ENCODE assay signal across 19 cellular contexts in genomic region chr12:120597861-120598260, GRCh38. TPM values are rescaled to one million over a fixed set of nuclear protein-coding genes. Genes with fewer than 3 reads are reported as not detected.
DNase-seq lines count a peak whose midpoint lies in the region; ATAC-seq, FAIRE-seq and TF ChIP-seq lines count a peak whose summit lies in the region.
"Had no signal": no experiment of that assay in that cellular context is flagged by ENCODE, and none has a peak within 500 bp of the region (broad histone marks: within the 10 kb centered on the region; RNA-seq: fewer than 3 reads in every experiment).

No MANE protein-coding gene starts in this region.

- TF ChIP-seq POLR2A in HepG2 (IDR thresholded peaks at IDR 0.05; ENCODE audit: insufficient read depth in 1 of 2, low read depth in 2 of 2, low read length in 2 of 2) (no peak), right lobe of liver (IDR thresholded peaks at IDR 0.05) (no peak), K562 (conservative IDR thresholded peaks at IDR 0.05) (no peak)

- no peak overlapping the region for H3K27ac ChIP-seq in HepG2 (ENCODE audit: extremely low read length, insufficient read depth, low read length)
- H3K27ac ChIP-seq in right lobe of liver = no peak overlapping the region
- no peak overlapping the region for H3K27ac ChIP-seq in K562 (ENCODE audit: extremely low read depth, low read depth, low read length)
- H3K27ac ChIP-seq in trophoblast cell (ENCODE audit: low read depth, low read length) = no peak overlapping the region
- H3K27ac ChIP-seq: C4-2B had no signal

- no peak overlapping the region for H4K12ac ChIP-seq in trophoblast cell (ENCODE audit: low read depth, low read length)

- CTCF ChIA-PET in HepG2 (lab: Yijun Ruan, JAX; ENCODE audit: low intra/inter-chr PET ratio, low total read pairs) (no interaction called here), K562 (lab: Yijun Ruan, JAX; ENCODE audit: low intra/inter-chr PET ratio) (no interaction called here)

- H4K20me1 ChIP-seq in HepG2 (ENCODE audit: insufficient read depth, low read length) = no peaks in the 10 kb centered on the region
- H4K20me1 ChIP-seq in K562 (replicated peaks; ENCODE audit: control insufficient read depth, insufficient read depth, low read length) = no peaks in the 10 kb centered on the region

- H3K27me3 ChIP-seq in HepG2 (ENCODE audit: control insufficient read depth in 1 of 2, insufficient read depth in 2 of 2, low read length in 2 of 2) = peaks cover 5 to 35% of the 10 kb centered on the region in 2 experiments; a peak in 4 of 5 replicates
- H3K27me3 ChIP-seq in right lobe of liver = no peaks in the 10 kb centered on the region
- peaks cover 0 to 16% of the 10 kb centered on the region in 2 experiments; a peak in 2 of 5 replicates for H3K27me3 ChIP-seq in K562 (ENCODE audit: control insufficient read depth in 2 of 2, insufficient read depth in 2 of 2, low read length in 2 of 2)
- H3K27me3 ChIP-seq in trophoblast cell (ENCODE audit: insufficient read depth, low read length) = no peaks in the 10 kb centered on the region

- no peak overlapping the region for H2BK5ac ChIP-seq in trophoblast cell (ENCODE audit: low read depth, low read length, poor library complexity)

- H3K9ac ChIP-seq in HepG2 (ENCODE audit: insufficient read depth, low read depth, low read length) = no peak overlapping the region
- no peak overlapping the region for H3K9ac ChIP-seq in K562 (ENCODE audit: insufficient read depth in 1 of 2, low read depth in 2 of 2, low read length in 2 of 2)
- H3K9ac ChIP-seq in trophoblast cell (ENCODE audit: low read length) = no peak overlapping the region

- no peak for TF ChIP-seq EP300 in HepG2 (IDR thresholded peaks at IDR 0.05; ENCODE audit: low read depth in 2 of 2, low read length in 2 of 2)
- no peak for TF ChIP-seq EP300 in HepG2 (CRISPR knock-in tag; IDR thresholded peaks at IDR 0.05; ENCODE audit: borderline replicate concordance)
- TF ChIP-seq EP300 in K562 (IDR thresholded peaks at IDR 0.05; ENCODE audit: low read length) = no peak

- H3K23ac ChIP-seq in trophoblast cell (ENCODE audit: low read length) = peak overlapping the region; percentile 21

- H4K91ac ChIP-seq in trophoblast cell (ENCODE audit: low read depth, low read length) = no peak overlapping the region

- FAIRE-seq in HepG2 (lab: Jason Lieb, UNC) (no peak), K562 (lab: Jason Lieb, UNC) (no peak)
- FAIRE-seq: A204.1, D721Med had no signal

- H2BK12ac ChIP-seq in trophoblast cell (ENCODE audit: low read length) = no peak overlapping the region

- no peak overlapping the region for H2AFZ ChIP-seq in HepG2 (ENCODE audit: low read length)
- no peak overlapping the region for H2AFZ ChIP-seq in K562 (ENCODE audit: low read depth, low read length)
- H2AFZ ChIP-seq in trophoblast cell (ENCODE audit: insufficient read depth, low read length, poor library complexity) = no peak overlapping the region
- H2AFZ ChIP-seq: GM23338 had no signal

- H3K36me3 ChIP-seq in HepG2 (replicated peaks in 1 of 2; ENCODE audit: control insufficient read depth in 1 of 2, insufficient read depth in 2 of 2, low read length in 2 of 2) (no peaks in the 10 kb centered on the region), right lobe of liver (no peaks in the 10 kb centered on the region), K562 (ENCODE audit: control insufficient read depth, insufficient read depth, low read length) (no peaks in the 10 kb centered on the region), trophoblast cell (ENCODE audit: control insufficient read depth in 1 of 2, insufficient read depth in 2 of 2, low read length in 2 of 2) (no peaks in the 10 kb centered on the region)

- H4K8ac ChIP-seq in trophoblast cell (ENCODE audit: low read depth, low read length) = no peak overlapping the region

- no TSS peak for BruUV-seq in HepG2 (replicated peaks; lab: Mats Ljungman, UMichigan)
- no TSS peak for BruUV-seq in K562 (replicated peaks; lab: Mats Ljungman, UMichigan)

- H3K4me3 ChIP-seq in HepG2 (replicated peaks in 1 of 3; ENCODE audit: insufficient read depth in 1 of 3, low read depth in 2 of 3, low read length in 3 of 3) (no peak overlapping the region), right lobe of liver (no peak overlapping the region), K562 (no peak overlapping the region), trophoblast cell (ENCODE audit: low read depth, low read length) (no peak overlapping the region)
- H3K4me3 ChIP-seq: GM23338 had no signal

- TF ChIP-seq CTCF in HepG2 (CRISPR knock-in tag; IDR thresholded peaks at IDR 0.05) (no peak), right lobe of liver (IDR thresholded peaks at IDR 0.05) (no peak), K562 (IDR thresholded peaks at IDR 0.05 in 2 of 3, conservative IDR thresholded peaks at IDR 0.05 in 1 of 3; ENCODE audit: insufficient read depth in 2 of 3, low read depth in 1 of 3, low read length in 3 of 3) (no peak)

- in situ Hi-C loops in HepG2 (cut with HindIII; ENCODE audit: extremely low pct_ligation_motif_present, low pct_unique_long_range_greater_than_20kb) (no loop called here), K562 (cut with MboI) (no loop called here)

- H2AK5ac ChIP-seq in trophoblast cell (ENCODE audit: low read length) = no peak overlapping the region

- H3K9me1 ChIP-seq in K562 (ENCODE audit: control insufficient read depth, insufficient read depth, low read length) = no peaks in the 10 kb centered on the region

- H3K14ac ChIP-seq in trophoblast cell (ENCODE audit: low read length) = no peak overlapping the region

- H3K4ac ChIP-seq in trophoblast cell (ENCODE audit: low read depth, low read length) = no peak overlapping the region

- ATAC-seq in HepG2 = no peak
- no peak for ATAC-seq in right lobe of liver
- ATAC-seq in K562 = no peak
- ATAC-seq in activated CD4-positive, CD25-positive, alpha-beta regulatory T cell treated with anti-CD3 and anti-CD28 coated beads, Interleukin-2, amount 50 U/mL, for 24 hours = no peak
- ATAC-seq: GM23338, HCT116 had no signal

- H3K4me1 ChIP-seq in HepG2 (ENCODE audit: insufficient read depth, low read length) = peaks cover 19% of the 10 kb centered on the region
- H3K4me1 ChIP-seq in right lobe of liver = no peaks in the 10 kb centered on the region
- H3K4me1 ChIP-seq in K562 (replicated peaks in 1 of 2; ENCODE audit: control insufficient read depth in 2 of 2, insufficient read depth in 2 of 2, low read length in 2 of 2) = peaks cover 8 to 15% of the 10 kb centered on the region in 2 experiments; a peak in 4 of 5 replicates
- H3K4me1 ChIP-seq in trophoblast cell (ENCODE audit: control insufficient read depth in 1 of 2, insufficient read depth in 2 of 2, low read length in 2 of 2) = no peaks in the 10 kb centered on the region
- H3K4me1 ChIP-seq: Caco-2 had no signal

- TF ChIP-seq RAD21 in HepG2 (CRISPR knock-in tag; IDR thresholded peaks at IDR 0.05) (no peak), K562 (CRISPR knock-in tag; conservative IDR thresholded peaks at IDR 0.05 in 1 of 2, IDR thresholded peaks at IDR 0.05 in 1 of 2) (no peak)

- no peak overlapping the region for H3K18ac ChIP-seq in trophoblast cell (ENCODE audit: low read length)

- H3K79me2 ChIP-seq in HepG2 (ENCODE audit: insufficient read depth, low read length) (no peaks in the 10 kb centered on the region), K562 (ENCODE audit: control insufficient read depth, insufficient read depth, low read length) (no peaks in the 10 kb centered on the region), trophoblast cell (ENCODE audit: control insufficient read depth, insufficient read depth, low read length, poor library complexity) (no peaks in the 10 kb centered on the region)

- no peaks in the 10 kb centered on the region for H3K79me1 ChIP-seq in trophoblast cell (ENCODE audit: low read length)

- POLR2A ChIA-PET in HepG2 (lab: Yijun Ruan, JAX) (no interaction called here), K562 (lab: Yijun Ruan, JAX) (interaction anchor here (0.9 kb wide), 1 partner anchor 9 kb away, joined by 6 read pairs; no protein-coding TSS in a partner anchor)

- no peaks in the 10 kb centered on the region for H3K9me3 ChIP-seq in HepG2 (ENCODE audit: low read length)
- H3K9me3 ChIP-seq in right lobe of liver = no peaks in the 10 kb centered on the region
- H3K9me3 ChIP-seq in K562 (replicated peaks; ENCODE audit: control insufficient read depth, insufficient read depth, low read depth, low read length) = no peaks in the 10 kb centered on the region
- peaks cover 2% of the 10 kb centered on the region for H3K9me3 ChIP-seq in trophoblast cell (ENCODE audit: insufficient read depth, low read depth, low read length)
- H3K9me3 ChIP-seq: Caco-2 had no signal

- DNase-seq in HepG2 (ENCODE audit: low spot score) (no peak), right lobe of liver (no peak), K562 (ENCODE audit: extremely low read depth in 1 of 4, low spot score in 3 of 4) (no peak), trophoblast cell (no peak), pons (ENCODE audit: low spot score) (no peak), A172 (ENCODE audit: low spot score) (no peak)
- DNase-seq: AML-193; Caco-2; CD4-positive, alpha-beta T cell; DMS79 treated with DMSO at 0.1 percent for 48 hours; GF-D8; H7 had no signal

- H3K4me2 ChIP-seq in HepG2 (ENCODE audit: low read depth, low read length) (no peak overlapping the region), K562 (ENCODE audit: insufficient read depth, low read length) (no peak overlapping the region), trophoblast cell (ENCODE audit: low read length) (no peak overlapping the region)
- H3K4me2 ChIP-seq: GM23338 had no signal

- no peak overlapping the region for H2BK120ac ChIP-seq in trophoblast cell (ENCODE audit: insufficient read depth, low read length, poor library complexity)

- intact Hi-C loops in HepG2 (cut with micrococcal nuclease; ENCODE audit: unreplicated experiment) (no loop called here), right lobe of liver (cut with DNase I) (no loop called here), K562 (cut with micrococcal nuclease) (no loop called here)

- 29% methylated on average over 3 of the region's 3 CpGs for whole genome bisulfite sequencing in HepG2 (ENCODE audit: low lambda C conversion rate)
- 76% methylated on average over 2 of the region's 3 CpGs for WGBS in right lobe of liver (ENCODE audit: insufficient coverage, low coverage, low lambda C conversion rate, missing lambda C conversion rate)
- 24% methylated on average over 3 of the region's 3 CpGs for WGBS in K562 (ENCODE audit: insufficient coverage, low coverage, missing lambda C conversion rate)
- no CpG with 5 or more reads among the region's 3 CpGs for WGBS in trophoblast cell (ENCODE audit: extremely low coverage, insufficient coverage, insufficient read length)

RNA-seq across cellular contexts. Expression of gene POP5, which starts 16.7 kb away (rescaled TPM):
- total RNA-seq in HepG2 (2016; rRNA removed; fragmentation: Illumina TruSeq; extraction: Trizol) = 54.3 and 61.3 TPM in 2 replicates
- 9.2 and 10.3 TPM in 2 replicates for total RNA-seq in HepG2 (2016; cell fraction: cytosol; rRNA removed; fragmentation: Illumina TruSeq; extraction: Trizol; ENCODE audit: low read depth)
- total RNA-seq in HepG2 (2016; cell fraction: insoluble cytoplasmic fraction; rRNA removed; fragmentation: Illumina TruSeq; extraction: Trizol) = 59.2 and 60.3 TPM in 2 replicates
- total RNA-seq in HepG2 (2016; cell fraction: membrane; rRNA removed; fragmentation: Illumina TruSeq; extraction: Trizol) = 18.4 and 20.5 TPM in 2 replicates
- 45.0 and 46.6 TPM in 2 replicates for total RNA-seq in HepG2 (2016; cell fraction: nucleus; rRNA removed; fragmentation: Illumina TruSeq; extraction: Trizol)
- polyA plus RNA-seq in HepG2 (2011; rRNA removed) = 43.4 and 45.6 TPM in 2 replicates
- polyA plus RNA-seq in HepG2 (2011; cell fraction: cytosol; rRNA removed) = 45.5 and 48.2 TPM in 2 replicates
- 40.9 and 54.0 TPM in 2 replicates for polyA plus RNA-seq in HepG2 (2011; cell fraction: nucleus; rRNA removed)
- polyA plus RNA-seq in HepG2 (2012) = 20.8 and 21.7 TPM in 2 replicates
- 9.2 and 9.4 TPM in 2 replicates for polyA plus RNA-seq in HepG2 (2016; cell fraction: cytosol; fragmentation: Illumina TruSeq; extraction: Trizol; ENCODE audit: low read depth)
- polyA plus RNA-seq in HepG2 (2016; cell fraction: insoluble cytoplasmic fraction; fragmentation: Illumina TruSeq; extraction: Trizol; ENCODE audit: low read depth) = 54.6 and 56.2 TPM in 2 replicates
- 15.0 and 15.5 TPM in 2 replicates for polyA plus RNA-seq in HepG2 (2016; cell fraction: membrane; fragmentation: Illumina TruSeq; extraction: Trizol; ENCODE audit: low read depth)
- 87.8 and 95.7 TPM in 2 replicates for polyA plus RNA-seq in HepG2 (2016; cell fraction: nucleus; fragmentation: Illumina TruSeq; extraction: Trizol; ENCODE audit: insufficient read depth, low read depth)
- polyA minus RNA-seq in HepG2 (2011; rRNA and poly(A)+ RNA removed; ENCODE audit: low replicate concordance) = 17.2 and 66.7 TPM in 2 replicates
- 7.9 and 13.5 TPM in 2 replicates for polyA minus RNA-seq in HepG2 (2011; cell fraction: cytosol; rRNA and poly(A)+ RNA removed)
- polyA minus RNA-seq in HepG2 (2011; cell fraction: nucleus; rRNA and poly(A)+ RNA removed) = 13.8 and 16.9 TPM in 2 replicates
- total RNA-seq in right lobe of liver = 10 to 100 TPM; 14.2 to 29.2 (median 23.0) TPM
- 66.1 and 98.7 TPM in 2 replicates for total RNA-seq in K562 (2011; cell fraction: chromatin; rRNA removed; ENCODE audit: low replicate concordance)
- total RNA-seq in K562 (2011; cell fraction: nucleolus; rRNA removed) = 83.4 and 96.9 TPM in 2 replicates
- 89.8 and 104 TPM in 2 replicates for total RNA-seq in K562 (2011; cell fraction: nucleoplasm; rRNA removed)
- total RNA-seq in K562 (2014; rRNA removed) = 69.0 and 73.0 TPM in 2 replicates
- 73.8 and 75.5 TPM in 2 replicates for total RNA-seq in K562 (2014; rRNA removed; fragmentation: Illumina TruSeq; extraction: Trizol)
- 64.6 and 66.9 TPM in 2 replicates for total RNA-seq in K562 (2015; rRNA removed; fragmentation: Illumina TruSeq; extraction: Trizol)
- total RNA-seq in K562 (2021) = 69.7 and 76.4 TPM in 2 replicates
- polyA plus RNA-seq in K562 (2011; rRNA removed) = 99.3 and 113 TPM in 2 replicates
- 111 and 118 TPM in 2 replicates for polyA plus RNA-seq in K562 (2011; cell fraction: cytosol; rRNA removed)
- 125 and 132 TPM in 2 replicates for polyA plus RNA-seq in K562 (2011; cell fraction: nucleus; rRNA removed)
- 66.6 and 90.2 TPM in 2 replicates for polyA plus RNA-seq in K562 (2012)
- 57.5 and 79.6 TPM in 2 replicates for polyA plus RNA-seq in K562 (2014; fragmentation: Illumina TruSeq; extraction: Trizol)
- polyA plus RNA-seq in K562 (2014; fragmentation: Nextera tagmentation; extraction: Ambion mirVana) = 100 to 1,000 TPM; 235 to 253 TPM
- polyA plus RNA-seq in K562 (2014; rRNA removed) = 114 and 126 TPM in 2 replicates
- polyA minus RNA-seq in K562 (2011; rRNA and poly(A)+ RNA removed) = 57.9 and 59.2 TPM in 2 replicates
- polyA minus RNA-seq in K562 (2011; cell fraction: cytosol; rRNA and poly(A)+ RNA removed) = 20.4 and 32.0 TPM in 2 replicates
- 31.8 and 52.6 TPM in 2 replicates for polyA minus RNA-seq in K562 (2011; cell fraction: nucleus; rRNA and poly(A)+ RNA removed)
- 21.1 and 21.2 TPM in 2 replicates for polyA plus RNA-seq in trophoblast cell (2013)
- 54.7 and 60.3 TPM in 2 replicates for total RNA-seq in A172 (2014; rRNA removed; shearing (Covaris generic))

RNA-seq across cellular contexts. Expression of gene CABP1, which starts 42.6 kb away (rescaled TPM):
- total RNA-seq in HepG2 (2016; rRNA removed; fragmentation: Illumina TruSeq; extraction: Trizol) (not detected in 2 replicates), right lobe of liver (under 1 TPM in 1 of 6 experiments, not detected in 5; 0.26 TPM), K562 (2014; rRNA removed) (not detected in 2 replicates), K562 (2014; rRNA removed; fragmentation: Illumina TruSeq; extraction: Trizol) (not detected in 2 replicates), K562 (2015; rRNA removed; fragmentation: Illumina TruSeq; extraction: Trizol) (not detected in 2 replicates), K562 (2021) (not detected in 2 replicates)
- not detected in 2 replicates for total RNA-seq in HepG2 (2016; cell fraction: cytosol; rRNA removed; fragmentation: Illumina TruSeq; extraction: Trizol; ENCODE audit: low read depth)
- total RNA-seq in HepG2 (2016; cell fraction: insoluble cytoplasmic fraction; rRNA removed; fragmentation: Illumina TruSeq; extraction: Trizol) = not detected in 2 replicates
- not detected in 2 replicates for total RNA-seq in HepG2 (2016; cell fraction: membrane; rRNA removed; fragmentation: Illumina TruSeq; extraction: Trizol)
- total RNA-seq in HepG2 (2016; cell fraction: nucleus; rRNA removed; fragmentation: Illumina TruSeq; extraction: Trizol) = not detected in 2 replicates
- polyA plus RNA-seq in HepG2 (2011; rRNA removed) (not detected in 2 replicates), K562 (2011; rRNA removed) (not detected in 2 replicates), K562 (2014; fragmentation: Illumina TruSeq; extraction: Trizol) (not detected in 2 replicates), K562 (2014; fragmentation: Nextera tagmentation; extraction: Ambion mirVana) (not detected), K562 (2014; rRNA removed) (not detected in 2 replicates)
- polyA plus RNA-seq in HepG2 (2011; cell fraction: cytosol; rRNA removed) = 0.03 and 0.04 TPM in 2 replicates
- polyA plus RNA-seq in HepG2 (2011; cell fraction: nucleus; rRNA removed) = not detected in 2 replicates
- 0.07 TPM in 1 of 2 replicates, not detected in the other for polyA plus RNA-seq in HepG2 (2012)
- polyA plus RNA-seq in HepG2 (2016; cell fraction: cytosol; fragmentation: Illumina TruSeq; extraction: Trizol; ENCODE audit: low read depth) = not detected in 2 replicates
- not detected in 2 replicates for polyA plus RNA-seq in HepG2 (2016; cell fraction: insoluble cytoplasmic fraction; fragmentation: Illumina TruSeq; extraction: Trizol; ENCODE audit: low read depth)
- not detected in 2 replicates for polyA plus RNA-seq in HepG2 (2016; cell fraction: membrane; fragmentation: Illumina TruSeq; extraction: Trizol; ENCODE audit: low read depth)
- polyA plus RNA-seq in HepG2 (2016; cell fraction: nucleus; fragmentation: Illumina TruSeq; extraction: Trizol; ENCODE audit: insufficient read depth, low read depth) = not detected in 2 replicates
- polyA minus RNA-seq in HepG2 (2011; rRNA and poly(A)+ RNA removed; ENCODE audit: low replicate concordance) = 0.22 TPM in 1 of 2 replicates, not detected in the other
- not detected in 2 replicates for polyA minus RNA-seq in HepG2 (2011; cell fraction: cytosol; rRNA and poly(A)+ RNA removed)
- polyA minus RNA-seq in HepG2 (2011; cell fraction: nucleus; rRNA and poly(A)+ RNA removed) = not detected in 2 replicates
- 0.16 TPM in 1 of 2 replicates, not detected in the other for total RNA-seq in K562 (2011; cell fraction: chromatin; rRNA removed; ENCODE audit: low replicate concordance)
- 0.67 TPM in 1 of 2 replicates, not detected in the other for total RNA-seq in K562 (2011; cell fraction: nucleolus; rRNA removed)
- 0.15 TPM in 1 of 2 replicates, not detected in the other for total RNA-seq in K562 (2011; cell fraction: nucleoplasm; rRNA removed)
- 0.04 TPM in 1 of 2 replicates, not detected in the other for polyA plus RNA-seq in K562 (2011; cell fraction: cytosol; rRNA removed)
- polyA plus RNA-seq in K562 (2011; cell fraction: nucleus; rRNA removed) = not detected in 2 replicates
- 0.07 TPM in 1 of 2 replicates, not detected in the other for polyA plus RNA-seq in K562 (2012)
- polyA minus RNA-seq in K562 (2011; rRNA and poly(A)+ RNA removed) = not detected in 2 replicates
- polyA minus RNA-seq in K562 (2011; cell fraction: cytosol; rRNA and poly(A)+ RNA removed) = not detected in 2 replicates
- polyA minus RNA-seq in K562 (2011; cell fraction: nucleus; rRNA and poly(A)+ RNA removed) = not detected in 2 replicates
- 0.01 and 0.03 TPM in 2 replicates for polyA plus RNA-seq in trophoblast cell (2013)
- 0.83 TPM in 1 of 2 replicates, not detected in the other for total RNA-seq in A172 (2014; rRNA removed; shearing (Covaris generic))
- polyA plus RNA-seq: BJ had no signal

Comparison
In these comparisons a context has a peak if more than half of its experiments do, and no peak if none do; other contexts are left out.
1. Of the 241 proteins assayed by ChIP-seq in both HepG2 and K562: peak only in HepG2: none; only in K562: MAX and ZFP36; in both: none; in neither: 238; mixed calls (peak in some experiments, not most) for 1.